8 cellular contexts compared by ENCODE assay signal in genomic region chr16:3282747-3283524, GRCh38.
DNase-seq lines count a peak whose midpoint lies in the region; ATAC-seq lines count a peak whose summit lies in the region.

Gene ZNF263 (plus strand): TSS chr16:3283491. CDS start chr16:3283819, 328 bp downstream.

- DNase-seq in AG08395 (ENCODE audit: low spot score), result peak; percentile 98
- peak; percentile 94 for DNase-seq in NCI-H345 treated with DMSO at 0.1 percent for 48 hours (lab: John Stamatoyannopoulos, UW; ENCODE audit: unreplicated experiment)
- DNase-seq in activated CD4-positive, CD25-positive, alpha-beta regulatory T cell (lab: John Stamatoyannopoulos, UW), result peak; percentile 80 to 85 (median 84)
- DNase-seq in central memory CD4-positive, alpha-beta T cell, result peak; percentile 95
- peak; percentile 99 for DNase-seq in iris pigment epithelial cell (ENCODE audit: low read depth)
- peak; percentile 81 to 90 for DNase-seq in stimulated activated CD4-positive, alpha-beta T cell treated with anti-CD3 and anti-CD28 coated beads, Interleukin-12 subunit alpha, Interleukin-12 subunit beta, amount 100 ng/mL, for 24 hours (ENCODE audit: low read depth in 2 of 2)

- ATAC-seq in GM19023 (IDR thresholded peaks at IDR 0.05; ENCODE audit: unreplicated experiment) (peak; percentile 82), HG03280 (IDR thresholded peaks at IDR 0.05; ENCODE audit: unreplicated experiment) (peak; percentile 81)

Comparison
In these comparisons a context has a peak if more than half of its experiments do, and no peak if none do; other contexts are left out.
1. Peak in every context shown above with its lines: DNase-seq and ATAC-seq.